8 cellular contexts compared by ENCODE assay signal in genomic region chr10:80684217-80684616, GRCh38.
DNase-seq lines count a peak whose midpoint lies in the region; ATAC-seq and TF ChIP-seq lines count a peak whose summit lies in the region.

No MANE protein-coding gene starts in this region.

- no peak overlapping the region for H3K4me3 Mint-ChIP-seq in activated naive CD4-positive, alpha-beta T cell treated with anti-CD3 and anti-CD28 coated beads, Interleukin-2, amount 10 ng/mL, durations not matched to agents 7 days and 5 days

- no peaks in the 10 kb centered on the region for H4K20me1 ChIP-seq in OCI-LY7 (ENCODE audit: insufficient read depth, low read length)

- peak; percentile 60 for ATAC-seq in GM18511 (IDR thresholded peaks at IDR 0.05; ENCODE audit: unreplicated experiment)
- peak; percentile 68 for ATAC-seq in HG02623 (IDR thresholded peaks at IDR 0.05; ENCODE audit: unreplicated experiment)
- no peak for ATAC-seq in GM21528 (IDR thresholded peaks at IDR 0.05; ENCODE audit: low FRiP score, unreplicated experiment)
- no peak for ATAC-seq in HG02840 (IDR thresholded peaks at IDR 0.05; ENCODE audit: low FRiP score, unreplicated experiment)

- no peak for TF ChIP-seq CTCF in OCI-LY7 (conservative IDR thresholded peaks at IDR 0.05; ENCODE audit: low read length)

- no peak overlapping the region for H3K4me2 ChIP-seq in OCI-LY7 (ENCODE audit: low read length)

- H3K4me1 Mint-ChIP-seq in activated naive CD4-positive, alpha-beta T cell treated with anti-CD3 and anti-CD28 coated beads, Interleukin-2, amount 10 ng/mL, durations not matched to agents 7 days and 5 days, result no peaks in the 10 kb centered on the region

- no peak overlapping the region for H3K27ac ChIP-seq in OCI-LY7 (ENCODE audit: low read depth, low read length, poor library complexity, severe bottlenecking)

- no peak overlapping the region for H3K27ac Mint-ChIP-seq in activated naive CD4-positive, alpha-beta T cell treated with anti-CD3 and anti-CD28 coated beads, Interleukin-2, amount 10 ng/mL, durations not matched to agents 7 days and 5 days

- no peaks in the 10 kb centered on the region for H3K9me3 Mint-ChIP-seq in activated naive CD4-positive, alpha-beta T cell treated with anti-CD3 and anti-CD28 coated beads, Interleukin-2, amount 10 ng/mL, durations not matched to agents 7 days and 5 days

- H3K4me3 ChIP-seq in OCI-LY7 (ENCODE audit: low read depth, low read length, poor library complexity, severe bottlenecking), result no peak overlapping the region

- no peaks in the 10 kb centered on the region for H3K9me2 ChIP-seq in OCI-LY7 (ENCODE audit: insufficient read depth, low read length)

- H2AFZ ChIP-seq in OCI-LY7 (ENCODE audit: low read length), result peak overlapping the region; percentile 58

- no peaks in the 10 kb centered on the region for H3K36me3 ChIP-seq in OCI-LY7 (ENCODE audit: insufficient read depth, low read length)

- H3K27me3 Mint-ChIP-seq in activated naive CD4-positive, alpha-beta T cell treated with anti-CD3 and anti-CD28 coated beads, Interleukin-2, amount 10 ng/mL, durations not matched to agents 7 days and 5 days, result no peaks in the 10 kb centered on the region

- H3K36me3 Mint-ChIP-seq in activated naive CD4-positive, alpha-beta T cell treated with anti-CD3 and anti-CD28 coated beads, Interleukin-2, amount 10 ng/mL, durations not matched to agents 7 days and 5 days, result no peaks in the 10 kb centered on the region

- CTCF ChIA-PET in OCI-LY7 (lab: Charles Lee; ENCODE audit: unreplicated experiment), result interaction anchor here (0.5 kb wide), 1 partner anchor 84 kb away, joined by 3 read pairs; no protein-coding TSS in a partner anchor
- CTCF ChIA-PET in activated naive CD4-positive, alpha-beta T cell treated with anti-CD3 and anti-CD28 coated beads, Interleukin-2, amount 10 ng/mL, durations not matched to agents 7 days and 5 days (lab: Charles Lee), result interaction anchor here (0.6 kb wide), 1 partner anchor 16 kb away, joined by 3 read pairs; no protein-coding TSS in a partner anchor

- no peaks in the 10 kb centered on the region for H3K4me1 ChIP-seq in OCI-LY7 (ENCODE audit: insufficient read depth, low read length, poor library complexity, severe bottlenecking)

- DNase-seq in OCI-LY7 (ENCODE audit: low spot score), result peak; percentile 76
- DNase-seq in islet precursor cell, result peak; percentile 11
- DNase-seq in T-helper 9 cell, result no peak
- DNase-seq in activated naive CD4-positive, alpha-beta T cell treated with anti-CD3 and anti-CD28 coated beads, Interleukin-2, amount 10 ng/mL, durations not matched to agents 7 days and 5 days, result no peak

- no TSS peak for BruUV-seq in OCI-LY7 (replicated peaks; lab: Mats Ljungman, UMichigan)

- intact Hi-C loops in OCI-LY7 (cut with micrococcal nuclease; ENCODE audit: unreplicated experiment), result no loop called here

- H3K79me2 ChIP-seq in OCI-LY7 (ENCODE audit: insufficient read depth, low read depth, low read length), result no peaks in the 10 kb centered on the region

- no peaks in the 10 kb centered on the region for H3K9me3 ChIP-seq in OCI-LY7 (ENCODE audit: low read length)

- POLR2A ChIA-PET in OCI-LY7 (lab: Charles Lee), result interaction anchor here (0.5 kb wide), 1 partner anchor 111 kb away, joined by 3 read pairs; no protein-coding TSS in a partner anchor

Comparison
In these comparisons a context has a peak if more than half of its experiments do, and no peak if none do; other contexts are left out.
1. ATAC-seq: peak in GM18511 (single experiment) and HG02623 (single experiment); none in GM21528 (single experiment) and HG02840 (single experiment).
2. DNase-seq: peak in OCI-LY7 (single experiment) and islet precursor cell (single experiment); none in T-helper 9 cell (single experiment) and activated naive CD4-positive, alpha-beta T cell treated with anti-CD3 and anti-CD28 coated beads, Interleukin-2, amount 10 ng/mL, durations not matched to agents 7 days and 5 days (single experiment).